In genomic region chr1:208766812-208767211, GRCh38 we compare ENCODE assay signal across 1 cellular context.
TF ChIP-seq lines count a peak whose summit lies in the region.

No MANE protein-coding gene starts in this region.

TF ChIP-seq in K562, 482 proteins besides CTCF, POLR2A, EP300 and RAD21 (continued from another document):
- no peak for TF ChIP-seq ZNF41 (CRISPR knock-in tag; conservative IDR thresholded peaks at IDR 0.05)
TF ChIP-seq in K562: peak in this region for 0.
